In the genomic region with DNA sequence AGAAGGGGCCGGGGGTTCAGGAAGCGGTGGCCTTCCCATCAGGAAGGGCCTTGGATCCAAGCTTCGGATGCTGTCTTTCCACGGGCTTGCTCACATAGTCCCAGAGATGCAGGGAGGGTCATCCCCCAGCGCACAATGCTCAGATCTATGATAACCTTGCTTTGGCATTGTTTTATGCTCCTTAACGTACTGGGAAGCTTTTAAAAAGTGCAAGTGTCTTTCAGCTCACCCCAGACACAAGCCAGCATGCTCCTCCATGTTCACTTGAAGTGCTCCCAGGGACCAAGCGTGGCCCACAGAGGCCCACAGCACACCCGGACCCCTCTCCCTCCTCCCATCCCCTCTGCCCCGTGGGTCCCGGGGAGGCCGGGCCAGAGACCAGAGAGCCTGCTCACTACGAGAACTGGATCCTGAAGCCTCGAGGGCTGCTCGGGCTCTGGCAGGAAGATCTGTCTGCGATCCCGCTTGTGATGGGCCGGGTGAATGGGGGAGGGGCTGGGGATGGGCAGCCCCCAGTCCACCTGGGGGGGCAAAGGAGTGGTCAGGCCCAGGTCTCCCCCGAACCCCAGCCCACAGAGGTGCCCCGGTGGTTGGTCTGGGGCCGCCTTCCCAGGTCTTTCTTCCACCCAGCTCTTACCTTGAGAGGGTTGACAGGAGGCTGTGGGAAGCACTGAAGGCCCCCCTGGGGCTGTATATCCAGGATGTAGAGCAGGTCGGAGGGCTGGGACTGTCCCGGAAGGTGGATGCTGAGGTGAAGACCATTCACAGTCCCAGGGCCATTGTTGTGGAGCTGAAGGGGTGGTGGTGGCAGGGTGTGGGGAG, we compare ENCODE assay signal across 17 cellular contexts. TPM values are rescaled to one million over a fixed set of nuclear protein-coding genes. Genes with fewer than 3 reads are reported as not detected.
DNase-seq lines count a peak whose midpoint lies in the region; TF ChIP-seq lines count a peak whose summit lies in the region.
"Had no signal": no experiment of that assay in that cellular context is flagged by ENCODE, and none has a peak within 500 bp of the region (broad histone marks: within the 10 kb centered on the region; RNA-seq: fewer than 3 reads in every experiment).

No MANE protein-coding gene starts in this region.

- no peak overlapping the region for H3K27ac ChIP-seq in SK-N-SH (ENCODE audit: low read depth in 2 of 2, low read length in 1 of 2)
- no peak overlapping the region for H3K27ac ChIP-seq in hepatocyte
- H3K27ac ChIP-seq in osteoblast (ENCODE audit: low read depth, low read length), result no peak overlapping the region
- H3K27ac ChIP-seq in MM.1S (ENCODE audit: low read length), result no peak overlapping the region
- H3K27ac ChIP-seq in uterus, result no peak overlapping the region
- H3K27ac ChIP-seq: dorsolateral prefrontal cortex, pancreas had no signal

- no peaks in the 10 kb centered on the region for H3K9me2 ChIP-seq in SK-N-SH
- H3K9me2 ChIP-seq in hepatocyte (replicated peaks; ENCODE audit: insufficient read depth), result no peaks in the 10 kb centered on the region
- no peaks in the 10 kb centered on the region for H3K9me2 ChIP-seq in MM.1S (replicated peaks; ENCODE audit: insufficient read depth, low read length)

- H3K79me2 ChIP-seq in SK-N-SH (ENCODE audit: insufficient read depth) (no peaks in the 10 kb centered on the region), hepatocyte (no peaks in the 10 kb centered on the region), osteoblast (ENCODE audit: insufficient read depth, low read length) (no peaks in the 10 kb centered on the region), MM.1S (ENCODE audit: low read length) (no peaks in the 10 kb centered on the region)

- POLR2A ChIA-PET in SK-N-SH (lab: Yijun Ruan, JAX), result no interaction called here

- H4K20me1 ChIP-seq in SK-N-SH (ENCODE audit: insufficient read depth), result no peaks in the 10 kb centered on the region
- no peaks in the 10 kb centered on the region for H4K20me1 ChIP-seq in hepatocyte (ENCODE audit: insufficient read depth, poor library complexity, severe bottlenecking)
- no peaks in the 10 kb centered on the region for H4K20me1 ChIP-seq in osteoblast (ENCODE audit: insufficient read depth, low read length)
- no peaks in the 10 kb centered on the region for H4K20me1 ChIP-seq in MM.1S (ENCODE audit: insufficient read depth, low read length)

- peak; percentile 40 for DNase-seq in GM13977 (ENCODE audit: low spot score)
- DNase-seq in SK-N-SH, result peak; percentile 51
- DNase-seq in hepatocyte (ENCODE audit: low spot score), result no peak
- peak; percentile 79 for DNase-seq in osteoblast (ENCODE audit: insufficient read length, low spot score, missing footprints)
- DNase-seq in nephron progenitor cell, result no peak
- no peak for DNase-seq in stimulated activated CD4-positive, alpha-beta T cell treated with anti-CD3 and anti-CD28 coated beads, Interleukin-12 subunit alpha, Interleukin-12 subunit beta, amount 100 ng/mL, for 4 hours
- no peak for DNase-seq in MM.1S
- DNase-seq in uterus, result no peak
- DNase-seq: dorsolateral prefrontal cortex, HCEC 1CT, kidney glomerular epithelial cell, NCI-H1417 treated with DMSO at 0.1 percent for 48 hours, small intestine, T-cell had no signal

- H3K4me2 ChIP-seq in SK-N-SH (no peak overlapping the region), hepatocyte (peak overlapping the region; percentile 42), osteoblast (ENCODE audit: insufficient read depth, low read length) (no peak overlapping the region), MM.1S (ENCODE audit: low read depth, low read length) (no peak overlapping the region)

- H3K9ac ChIP-seq in SK-N-SH, result no peak overlapping the region
- H3K9ac ChIP-seq in MM.1S (ENCODE audit: low read length), result no peak overlapping the region

- H3K36me3 Mint-ChIP-seq in nephron progenitor cell (ENCODE audit: low read depth), result no peaks in the 10 kb centered on the region
- H3K36me3 Mint-ChIP-seq: T-cell had no signal

- TF ChIP-seq RAD21 in SK-N-SH (IDR thresholded peaks at IDR 0.05; ENCODE audit: low read length), result no peak

- peaks cover 27% of the 10 kb centered on the region for H3K4me1 Mint-ChIP-seq in nephron progenitor cell
- H3K4me1 Mint-ChIP-seq: T-cell had no signal

- in situ Hi-C loops in GM13977 (cut with MboI; ENCODE audit: low pct_unique_long_range_greater_than_20kb, low sequenced_read_pairs, unreplicated experiment), result no loop called here

- intact Hi-C loops in uterus (cut with DNase I; ENCODE audit: low total_unique reads), result no loop called here

- no peak for TF ChIP-seq POLR2A in uterus (IDR thresholded peaks at IDR 0.05)

- H3K9me3 Mint-ChIP-seq in nephron progenitor cell, result no peaks in the 10 kb centered on the region
- H3K9me3 Mint-ChIP-seq: activated CD8-positive, alpha-beta T cell treated with anti-CD3 and anti-CD28 coated beads for 36 hours; T-cell had no signal

- H3K27me3 ChIP-seq in SK-N-SH (ENCODE audit: insufficient read depth) (no peaks in the 10 kb centered on the region), hepatocyte (no peaks in the 10 kb centered on the region), osteoblast (ENCODE audit: insufficient read depth, low read length) (peaks cover 13% of the 10 kb centered on the region), MM.1S (replicated peaks; ENCODE audit: insufficient read depth, low read length) (peaks cover 41% of the 10 kb centered on the region), uterus (no peaks in the 10 kb centered on the region)
- H3K27me3 ChIP-seq: dorsolateral prefrontal cortex, pancreas had no signal

- H3K27me3 Mint-ChIP-seq in nephron progenitor cell (ENCODE audit: low read depth, poor library complexity), result peaks cover 10% of the 10 kb centered on the region

- H3K4me3 ChIP-seq in SK-N-SH (ENCODE audit: low read depth in 2 of 2, low read length in 1 of 2) (no peak overlapping the region), hepatocyte (no peak overlapping the region), osteoblast (ENCODE audit: insufficient read depth, low read length) (no peak overlapping the region), MM.1S (ENCODE audit: low read length) (no peak overlapping the region), uterus (no peak overlapping the region)
- H3K4me3 ChIP-seq: dorsolateral prefrontal cortex, pancreas had no signal

- CTCF ChIA-PET in SK-N-SH (lab: Yijun Ruan, JAX), result interaction anchor here (0.7 to 2.4 kb wide), 11 partner anchors 9 to 169 kb away, joined by 3 to 11 read pairs (median 4); a partner anchor contains a TSS

- no peaks in the 10 kb centered on the region for H3F3A ChIP-seq in SK-N-SH (replicated peaks; ENCODE audit: insufficient read depth)
- H3F3A ChIP-seq in MM.1S (ENCODE audit: insufficient read depth, low read length), result no peaks in the 10 kb centered on the region

- TF ChIP-seq CTCF in GM13977 (IDR thresholded peaks at IDR 0.05; ENCODE audit: extremely low read depth, insufficient read depth, missing control alignments), result no peak
- no peak for TF ChIP-seq CTCF in SK-N-SH (IDR thresholded peaks at IDR 0.05)
- TF ChIP-seq CTCF in hepatocyte (IDR thresholded peaks at IDR 0.05; ENCODE audit: poor library complexity), result no peak
- no peak for TF ChIP-seq CTCF in osteoblast (IDR thresholded peaks at IDR 0.05; ENCODE audit: extremely low read depth, low read depth, low read length)
- TF ChIP-seq CTCF in nephron progenitor cell (IDR thresholded peaks at IDR 0.05), result no peak
- TF ChIP-seq CTCF in MM.1S (IDR thresholded peaks at IDR 0.05; ENCODE audit: low read length), result no peak
- TF ChIP-seq CTCF in uterus (IDR thresholded peaks at IDR 0.05), result no peak

- H3K4me3 Mint-ChIP-seq in nephron progenitor cell, result no peak overlapping the region
- H3K4me3 Mint-ChIP-seq: activated CD8-positive, alpha-beta T cell treated with anti-CD3 and anti-CD28 coated beads for 36 hours; T-cell had no signal

- whole genome bisulfite sequencing in SK-N-SH (ENCODE audit: low lambda C conversion rate), result 86% methylated on average over 10 of the region's 22 CpGs
- WGBS in hepatocyte (ENCODE audit: low lambda C conversion rate, missing lambda C conversion rate), result 60% methylated on average over 21 of the region's 22 CpGs

- no peaks in the 10 kb centered on the region for H3K9me3 ChIP-seq in SK-N-SH
- no peaks in the 10 kb centered on the region for H3K9me3 ChIP-seq in hepatocyte (ENCODE audit: low read depth)
- H3K9me3 ChIP-seq in osteoblast (ENCODE audit: low read depth, low read length), result no peaks in the 10 kb centered on the region
- no peaks in the 10 kb centered on the region for H3K9me3 ChIP-seq in MM.1S (replicated peaks; ENCODE audit: insufficient read depth, low read length)
- H3K9me3 ChIP-seq in uterus, result no peaks in the 10 kb centered on the region
- H3K9me3 ChIP-seq: pancreas had no signal

- no peak overlapping the region for H2AFZ ChIP-seq in SK-N-SH (ENCODE audit: low read depth)
- no peak overlapping the region for H2AFZ ChIP-seq in hepatocyte
- no peak overlapping the region for H2AFZ ChIP-seq in osteoblast (ENCODE audit: low read length)
- H2AFZ ChIP-seq in MM.1S (ENCODE audit: low read length), result no peak overlapping the region

- TF ChIP-seq EP300 in SK-N-SH (IDR thresholded peaks at IDR 0.05; ENCODE audit: borderline replicate concordance in 1 of 2, low read depth in 1 of 2, low read length in 1 of 2), result no peak

- no peaks in the 10 kb centered on the region for H3K36me3 ChIP-seq in SK-N-SH (replicated peaks in 1 of 2; ENCODE audit: control insufficient read depth in 1 of 2, insufficient read depth in 2 of 2, low read length in 1 of 2)
- H3K36me3 ChIP-seq in hepatocyte (replicated peaks; ENCODE audit: insufficient read depth, low read depth), result no peaks in the 10 kb centered on the region
- no peaks in the 10 kb centered on the region for H3K36me3 ChIP-seq in osteoblast (ENCODE audit: insufficient read depth, low read length)
- H3K36me3 ChIP-seq in MM.1S (replicated peaks; ENCODE audit: insufficient read depth, low read length), result no peaks in the 10 kb centered on the region
- H3K36me3 ChIP-seq in uterus, result no peaks in the 10 kb centered on the region
- H3K36me3 ChIP-seq: pancreas had no signal

- H3K27ac Mint-ChIP-seq in nephron progenitor cell, result no peak overlapping the region
- H3K27ac Mint-ChIP-seq: activated CD8-positive, alpha-beta T cell treated with anti-CD3 and anti-CD28 coated beads for 36 hours; T-cell had no signal

- H3K4me1 ChIP-seq in SK-N-SH (ENCODE audit: control insufficient read depth in 1 of 2, insufficient read depth in 2 of 2, low read depth in 1 of 2, low read length in 1 of 2) (no peaks in the 10 kb centered on the region), hepatocyte (ENCODE audit: insufficient read depth) (no peaks in the 10 kb centered on the region), osteoblast (ENCODE audit: insufficient read depth, low read length) (no peaks in the 10 kb centered on the region), MM.1S (ENCODE audit: low read length) (no peaks in the 10 kb centered on the region), uterus (no peaks in the 10 kb centered on the region)
- H3K4me1 ChIP-seq: pancreas had no signal

RNA-seq across cellular contexts. Expression of a gene that starts 11.8 kb away (rescaled TPM):
- polyA plus RNA-seq in SK-N-SH (2012; rRNA removed), result 4.8 and 4.9 TPM in 2 replicates
- 1.8 and 3.6 TPM in 2 replicates for polyA plus RNA-seq in SK-N-SH (2012; cell fraction: cytosol; rRNA removed)
- 4.0 and 4.5 TPM in 2 replicates for polyA plus RNA-seq in SK-N-SH (2012; cell fraction: nucleus; rRNA removed)
- total RNA-seq in hepatocyte, result 12.8 and 13.9 TPM in 2 replicates
- polyA plus RNA-seq in hepatocyte, result 19.4 and 22.8 TPM in 2 replicates
- 3.5 and 4.3 TPM in 2 replicates for total RNA-seq in osteoblast
- 10 to 100 TPM in 3 of 4 donors, under 1 TPM in 1; 0.77 to 32.1 (median 14.2) TPM for total RNA-seq in uterus

RNA-seq across cellular contexts. Expression of a gene that starts 14.0 kb away (rescaled TPM):
- polyA plus RNA-seq in SK-N-SH (2012; rRNA removed) (1.3 and 1.9 TPM in 2 replicates), hepatocyte (1.0 and 3.6 TPM in 2 replicates)
- polyA plus RNA-seq in SK-N-SH (2012; cell fraction: cytosol; rRNA removed), result 0.21 and 0.35 TPM in 2 replicates
- polyA plus RNA-seq in SK-N-SH (2012; cell fraction: nucleus; rRNA removed), result 7.6 and 8.4 TPM in 2 replicates
- total RNA-seq in hepatocyte (0.77 TPM in 1 of 2 replicates, not detected in the other), osteoblast (0.59 TPM in 1 of 2 replicates, not detected in the other), uterus (1 to 10 TPM in 2 of 4 donors, not detected in 2; 7.4 to 7.7 TPM)
- total RNA-seq: HT-29 had no signal

RNA-seq across cellular contexts. Expression of a gene that starts 30.3 kb away (rescaled TPM):
- 360 and 442 TPM in 2 replicates for polyA plus RNA-seq in SK-N-SH (2012; rRNA removed)
- 126 and 213 TPM in 2 replicates for polyA plus RNA-seq in SK-N-SH (2012; cell fraction: cytosol; rRNA removed)
- polyA plus RNA-seq in SK-N-SH (2012; cell fraction: nucleus; rRNA removed), result 427 and 781 TPM in 2 replicates
- total RNA-seq in hepatocyte, result 210 and 299 TPM in 2 replicates
- polyA plus RNA-seq in hepatocyte, result 785 and 828 TPM in 2 replicates
- total RNA-seq in osteoblast, result 382 and 390 TPM in 2 replicates
- 100 to 1,000 TPM; 101 to 178 (median 120) TPM for total RNA-seq in uterus

RNA-seq across cellular contexts. Expression of a gene that starts 50.8 kb away (rescaled TPM):
- 106 and 131 TPM in 2 replicates for polyA plus RNA-seq in SK-N-SH (2012; rRNA removed)
- polyA plus RNA-seq in SK-N-SH (2012; cell fraction: cytosol; rRNA removed), result 58.4 and 82.3 TPM in 2 replicates
- 260 and 343 TPM in 2 replicates for polyA plus RNA-seq in SK-N-SH (2012; cell fraction: nucleus; rRNA removed)
- total RNA-seq in hepatocyte, result 92.7 and 108 TPM in 2 replicates
- 179 and 191 TPM in 2 replicates for polyA plus RNA-seq in hepatocyte
- 60.1 and 60.7 TPM in 2 replicates for total RNA-seq in osteoblast
- 10 to 100 TPM; 41.9 to 77.6 (median 50.7) TPM for total RNA-seq in uterus

Comparison
In these comparisons a context has a peak if more than half of its experiments do, and no peak if none do; other contexts are left out.
1. DNase-seq: peak in GM13977 (single experiment), SK-N-SH (single experiment) and osteoblast (single experiment); none in hepatocyte (single experiment), nephron progenitor cell (single experiment), stimulated activated CD4-positive, alpha-beta T cell treated with anti-CD3 and anti-CD28 coated beads, Interleukin-12 subunit alpha, Interleukin-12 subunit beta, amount 100 ng/mL, for 4 hours (single experiment), MM.1S (single experiment) and uterus (0 of 2).